In genomic region chr10:103752680-103753248, GRCh38 we compare ENCODE assay signal across 9 cellular contexts.
DNase-seq lines count a peak whose midpoint lies in the region; ATAC-seq and TF ChIP-seq lines count a peak whose summit lies in the region.
"Had no signal": no experiment of that assay in that cellular context is flagged by ENCODE, and none has a peak within 500 bp of the region (broad histone marks: within the 10 kb centered on the region; RNA-seq: fewer than 3 reads in every experiment).

No MANE protein-coding gene starts in this region.

- H3K27ac ChIP-seq in DOHH2 (ENCODE audit: low read depth, low read length) = no peak overlapping the region
- H3K27ac ChIP-seq in breast epithelium = no peak overlapping the region
- H3K27ac ChIP-seq in ovary = no peak overlapping the region
- H3K27ac ChIP-seq in vagina = no peak overlapping the region

- H4K20me1 ChIP-seq in DOHH2 (ENCODE audit: control insufficient read depth, insufficient read depth, low read depth, low read length) = no peaks in the 10 kb centered on the region

- no peak for TF ChIP-seq POLR2A in breast epithelium (IDR thresholded peaks at IDR 0.05)
- TF ChIP-seq POLR2A in ovary (IDR thresholded peaks at IDR 0.05) = no peak
- TF ChIP-seq POLR2A in vagina (IDR thresholded peaks at IDR 0.05) = no peak

- TF ChIP-seq EP300 in ovary (IDR thresholded peaks at IDR 0.05) = no peak

- H3K79me2 ChIP-seq in DOHH2 (ENCODE audit: control insufficient read depth, low read length) = no peaks in the 10 kb centered on the region

- no peak overlapping the region for H3K4me2 ChIP-seq in DOHH2 (ENCODE audit: low read length)

- H3K36me3 ChIP-seq in DOHH2 (ENCODE audit: control insufficient read depth, low read length) (no peaks in the 10 kb centered on the region), breast epithelium (no peaks in the 10 kb centered on the region), ovary (no peaks in the 10 kb centered on the region), vagina (no peaks in the 10 kb centered on the region)

- no peaks in the 10 kb centered on the region for H3K4me1 ChIP-seq in DOHH2 (ENCODE audit: control insufficient read depth, low read length)
- H3K4me1 ChIP-seq in breast epithelium = peaks cover 3 to 8% of the 10 kb centered on the region in 2 donors
- peaks cover 8% of the 10 kb centered on the region for H3K4me1 ChIP-seq in ovary (ENCODE audit: insufficient read depth)
- peaks cover 26% of the 10 kb centered on the region for H3K4me1 ChIP-seq in vagina

- DNase-seq in breast epithelium (ENCODE audit: low spot score in 2 of 2) = no peak
- no peak for DNase-seq in ovary
- DNase-seq in GDM1 (lab: John Stamatoyannopoulos, UW) = no peak
- no peak for DNase-seq in vagina (ENCODE audit: extremely low spot score in 2 of 2)
- DNase-seq in NCI-H510A (lab: John Stamatoyannopoulos, UW) = no peak
- DNase-seq: NCI-H2107 had no signal

- no peaks in the 10 kb centered on the region for H3F3A ChIP-seq in DOHH2 (ENCODE audit: control insufficient read depth, insufficient read depth)

- WGBS in ovary, 3 donors = 89 to 91% (median 89%) methylated on average over 3 of the region's 3 CpGs

- intact Hi-C loops in breast epithelium (cut with DNase I; ENCODE audit: low total_unique reads) = no loop called here
- intact Hi-C loops in ovary (cut with DNase I) = no loop called here
- intact Hi-C loops in vagina (cut with DNase I) = no loop called here

- H3K9me3 ChIP-seq in DOHH2 (ENCODE audit: control insufficient read depth, insufficient read depth, low read length) (peaks cover 8% of the 10 kb centered on the region), breast epithelium (no peaks in the 10 kb centered on the region), ovary (no peaks in the 10 kb centered on the region), vagina (no peaks in the 10 kb centered on the region)

- ATAC-seq in GM18867 (IDR thresholded peaks at IDR 0.05; ENCODE audit: unreplicated experiment) = no peak

- no peaks in the 10 kb centered on the region for H3K9me2 ChIP-seq in DOHH2 (replicated peaks; ENCODE audit: control insufficient read depth, low read length)

- TF ChIP-seq CTCF in DOHH2 (IDR thresholded peaks at IDR 0.05; ENCODE audit: low read depth, low read length, poor library complexity, severe bottlenecking) = peak; percentile 89
- TF ChIP-seq CTCF in LNCAP (IDR thresholded peaks at IDR 0.05) = peak; percentile 92
- TF ChIP-seq CTCF in breast epithelium (IDR thresholded peaks at IDR 0.05) = peak; percentile 16 to 38 (median 38)
- TF ChIP-seq CTCF in ovary (IDR thresholded peaks at IDR 0.05) = peak in 2 of 3 donors; percentile 15 to 40
- TF ChIP-seq CTCF in vagina (IDR thresholded peaks at IDR 0.05) = peak in 1 of 3 experiments; percentile 48

- H3K27me3 ChIP-seq in DOHH2 (ENCODE audit: control insufficient read depth, low read length) = peaks cover 24% of the 10 kb centered on the region
- no peaks in the 10 kb centered on the region for H3K27me3 ChIP-seq in breast epithelium
- H3K27me3 ChIP-seq in ovary = no peaks in the 10 kb centered on the region
- H3K27me3 ChIP-seq in vagina = no peaks in the 10 kb centered on the region

- H3K4me3 ChIP-seq in DOHH2 (ENCODE audit: low read length) = no peak overlapping the region
- H3K4me3 ChIP-seq in breast epithelium = no peak overlapping the region
- no peak overlapping the region for H3K4me3 ChIP-seq in ovary
- H3K4me3 ChIP-seq in vagina = no peak overlapping the region
